Comparison of ENCODE assay signal across 12 cellular contexts in genomic region chr3:171173732-171174131, GRCh38.
DNase-seq lines count a peak whose midpoint lies in the region; ATAC-seq and TF ChIP-seq lines count a peak whose summit lies in the region.
"Had no signal": no experiment of that assay in that cellular context is flagged by ENCODE, and none has a peak within 500 bp of the region (broad histone marks: within the 10 kb centered on the region; RNA-seq: fewer than 3 reads in every experiment).

No MANE protein-coding gene starts in this region.

- no peak overlapping the region for H2BK12ac ChIP-seq in neuronal stem cell (ENCODE audit: low read length)

- ATAC-seq in GM21529 (IDR thresholded peaks at IDR 0.05; ENCODE audit: unreplicated experiment): peak; percentile 62
- ATAC-seq in SK-N-SH treated with all-trans-retinoic acid at 6 μM for 48 hours: peak; percentile 19; the same call in 1 of the 3 replicates
- peak in 7 of 8 donors; percentile 66 to 79 (median 71) for ATAC-seq in heart right ventricle
- ATAC-seq in HG02642 (IDR thresholded peaks at IDR 0.05; ENCODE audit: poor library complexity, unreplicated experiment): no peak
- ATAC-seq: gastrocnemius medialis; naive thymus-derived CD8-positive, alpha-beta T cell had no signal

- no peak overlapping the region for H2AFZ ChIP-seq in neuronal stem cell (ENCODE audit: low read length)

- no peak overlapping the region for H3K9ac ChIP-seq in neuronal stem cell (ENCODE audit: low read depth, low read length, poor library complexity)

- H3K79me1 ChIP-seq in neuronal stem cell (ENCODE audit: low read depth, low read length): no peaks in the 10 kb centered on the region

- peak overlapping the region; percentile 55 for H3K18ac ChIP-seq in neuronal stem cell (ENCODE audit: low read length)

- H3K36me3 ChIP-seq in heart right ventricle: peaks cover 0 to 4% (median 0%) of the 10 kb centered on the region in 9 donors
- H3K36me3 ChIP-seq in neuronal stem cell (replicated peaks in 1 of 2; ENCODE audit: control insufficient read depth in 2 of 2, insufficient read depth in 2 of 2, low read length in 2 of 2): peaks cover 0 to 77% of the 10 kb centered on the region in 2 donors
- no peaks in the 10 kb centered on the region for H3K36me3 ChIP-seq in HAP-1 (replicated peaks)
- H3K36me3 ChIP-seq: thoracic aorta had no signal

- H3K4me3 ChIP-seq in heart right ventricle (no peak overlapping the region), neuronal stem cell (ENCODE audit: low read length in 2 of 2) (no peak overlapping the region), HAP-1 (no peak overlapping the region)
- H3K4me3 ChIP-seq: gastrocnemius medialis, thoracic aorta had no signal

- no peak overlapping the region for H2BK15ac ChIP-seq in neuronal stem cell (ENCODE audit: low read length)

- H2BK120ac ChIP-seq in neuronal stem cell (ENCODE audit: low read depth, low read length): no peak overlapping the region

- H3K4ac ChIP-seq in neuronal stem cell (ENCODE audit: low read length): no peak overlapping the region

- DNase-seq in heart right ventricle (peak in 1 of 2 donors; percentile 32), neuronal stem cell (ENCODE audit: low spot score) (peak; percentile 36), HAP-1 (ENCODE audit: low spot score in 2 of 2) (no peak), AML-193 (lab: John Stamatoyannopoulos, UW) (no peak)
- DNase-seq in stimulated activated CD4-positive, alpha-beta T cell treated with anti-CD3 and anti-CD28 coated beads, Interleukin-2, amount 100 ng/mL, for 24 hours: no peak
- DNase-seq: naive thymus-derived CD8-positive, alpha-beta T cell; stimulated activated CD4-positive, alpha-beta T cell treated with anti-CD3 and anti-CD28 coated beads, Interleukin-2, amount 100 ng/mL, for 48 hours had no signal

- WGBS in heart right ventricle, 2 donors: 51 to 55% methylated on average over 6 of the region's 6 CpGs
- WGBS in neuronal stem cell (ENCODE audit: extremely low coverage in 2 of 2, insufficient read length in 2 of 2, insufficient replicate concordance in 1 of 2), 2 donors: no CpG with 5 or more reads among the region's 6 CpGs

- H2BK5ac ChIP-seq in neuronal stem cell (ENCODE audit: low read length): no peak overlapping the region

- peak overlapping the region; percentile 34 for H4K91ac ChIP-seq in neuronal stem cell (ENCODE audit: low read depth, low read length, poor library complexity)

- H3K14ac ChIP-seq in neuronal stem cell (ENCODE audit: low read length): no peak overlapping the region

- no peak for TF ChIP-seq CTCF in heart right ventricle (IDR thresholded peaks at IDR 0.05)

- peak overlapping the region in 5 of 10 donors; percentile 20 to 83 (median 46) for H3K27ac ChIP-seq in heart right ventricle
- no peak overlapping the region for H3K27ac ChIP-seq in neuronal stem cell (replicated peaks; ENCODE audit: low read length)
- H3K27ac ChIP-seq: gastrocnemius medialis, thoracic aorta had no signal

- H3K27me3 ChIP-seq in heart right ventricle (no peaks in the 10 kb centered on the region), neuronal stem cell (ENCODE audit: control insufficient read depth in 3 of 3, insufficient read depth in 3 of 3, low read depth in 1 of 3, low read length in 3 of 3) (no peaks in the 10 kb centered on the region), HAP-1 (ENCODE audit: low read depth) (no peaks in the 10 kb centered on the region)
- H3K27me3 ChIP-seq: gastrocnemius medialis had no signal

- no peak overlapping the region for H4K8ac ChIP-seq in neuronal stem cell (ENCODE audit: low read depth, low read length)

- no peak overlapping the region for H2AK5ac ChIP-seq in neuronal stem cell (ENCODE audit: low read depth, low read length)

- H3K4me2 ChIP-seq in neuronal stem cell (ENCODE audit: insufficient read depth, low read length, poor library complexity, severe bottlenecking): no peak overlapping the region

- intact Hi-C loops in heart right ventricle (cut with DNase I): no loop called here

- H3K4me1 ChIP-seq in heart right ventricle (peaks cover 6 to 34% (median 24%) of the 10 kb centered on the region in 9 donors), neuronal stem cell (ENCODE audit: control insufficient read depth in 2 of 2, insufficient read depth in 1 of 2, low read depth in 1 of 2, low read length in 2 of 2) (peaks cover 0 to 7% of the 10 kb centered on the region in 2 donors), HAP-1 (no peaks in the 10 kb centered on the region)

- H3K9me3 ChIP-seq in heart right ventricle (no peaks in the 10 kb centered on the region), neuronal stem cell (replicated peaks in 1 of 2; ENCODE audit: control insufficient read depth in 2 of 2, insufficient read depth in 1 of 2, low read depth in 1 of 2, low read length in 2 of 2) (no peaks in the 10 kb centered on the region), HAP-1 (no peaks in the 10 kb centered on the region)
- H3K9me3 ChIP-seq: gastrocnemius medialis, thoracic aorta had no signal

- H3K23ac ChIP-seq in neuronal stem cell (ENCODE audit: low read depth, low read length, poor library complexity): no peak overlapping the region

- in situ Hi-C loops in HAP-1 (cut with MboI; ENCODE audit: low sequenced_read_pairs): no loop called here

TF ChIP-seq in SK-N-SH treated with all-trans-retinoic acid at 6 μM for 48 hours, 23 proteins besides CTCF, POLR2A, EP300 and RAD21 (continues in another document):
- TF ChIP-seq CSRNP3 (CRISPR knock-in tag; IDR thresholded peaks at IDR 0.05) (no peak), SNAI2 (CRISPR knock-in tag; IDR thresholded peaks at IDR 0.05) (no peak), ZNF565 (CRISPR knock-in tag; conservative IDR thresholded peaks at IDR 0.05; ENCODE audit: low read depth) (no peak), BACH2 (CRISPR knock-in tag; IDR thresholded peaks at IDR 0.05; ENCODE audit: borderline replicate concordance) (no peak), ZFP3 (CRISPR knock-in tag; IDR thresholded peaks at IDR 0.05) (no peak), ZFP30 (CRISPR knock-in tag; IDR thresholded peaks at IDR 0.05) (no peak), TCF4 (CRISPR knock-in tag; IDR thresholded peaks at IDR 0.05; ENCODE audit: borderline replicate concordance) (no peak), TOX (CRISPR knock-in tag; IDR thresholded peaks at IDR 0.05; ENCODE audit: borderline replicate concordance) (no peak), OSR1 (CRISPR knock-in tag; IDR thresholded peaks at IDR 0.05) (no peak), ZNF8 (CRISPR knock-in tag; IDR thresholded peaks at IDR 0.05) (no peak), TSHZ2 (CRISPR knock-in tag; IDR thresholded peaks at IDR 0.05) (no peak), PPARA (CRISPR knock-in tag; IDR thresholded peaks at IDR 0.05; ENCODE audit: borderline replicate concordance) (no peak), PATZ1 (CRISPR knock-in tag; IDR thresholded peaks at IDR 0.05; ENCODE audit: borderline replicate concordance) (no peak), ZNF70 (CRISPR knock-in tag; IDR thresholded peaks at IDR 0.05) (no peak), ZC3H10 (CRISPR knock-in tag; IDR thresholded peaks at IDR 0.05) (no peak)
